ENCODE assay signal across 8 cellular contexts in the genomic region with DNA sequence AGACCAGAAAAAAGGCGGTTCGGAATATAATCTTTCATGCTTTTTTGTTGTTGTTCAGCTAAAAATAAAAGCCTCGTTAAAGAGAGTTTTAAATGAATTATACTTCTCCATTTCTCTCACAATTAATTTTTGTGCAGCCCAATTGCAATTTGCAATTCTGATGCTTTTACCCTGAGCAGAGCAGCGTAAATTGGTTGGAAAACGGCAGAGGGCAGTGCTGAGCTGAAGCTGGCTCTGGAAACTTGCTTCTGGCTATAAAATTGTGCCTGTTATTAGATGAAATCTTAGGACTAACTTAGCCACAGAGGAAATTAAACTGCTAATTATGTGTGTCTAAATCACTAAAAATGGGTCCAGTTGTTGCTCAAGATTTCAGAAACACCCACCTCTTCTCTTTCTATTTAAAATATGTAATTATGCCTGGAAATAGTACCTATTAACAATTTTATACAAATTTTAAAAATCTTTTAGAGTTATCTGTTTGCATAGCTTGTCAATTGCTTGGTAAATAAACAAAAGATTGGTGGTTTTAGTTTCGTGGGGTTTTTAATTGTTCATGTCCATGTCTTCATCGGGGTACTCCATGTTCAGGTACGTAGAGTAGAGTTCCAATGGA.
DNase-seq lines count a peak whose midpoint lies in the region; ATAC-seq and TF ChIP-seq lines count a peak whose summit lies in the region.

No MANE protein-coding gene starts in this region.

- POLR2A ChIA-PET in GM10248 (lab: Yijun Ruan, JAX), result no interaction called here

- H3K4me3 ChIP-seq in epithelial cell of esophagus (ENCODE audit: low read length), result no peak overlapping the region

- ATAC-seq in HG03457 (IDR thresholded peaks at IDR 0.05; ENCODE audit: unreplicated experiment) (no peak), GM21737 (IDR thresholded peaks at IDR 0.05; ENCODE audit: unreplicated experiment) (no peak)

- DNase-seq in GM10248 (ENCODE audit: extremely low spot score), result no peak
- peak; percentile 36 for DNase-seq in LoVo (ENCODE audit: low spot score)
- peak; percentile 2 for DNase-seq in SKM-1 (lab: John Stamatoyannopoulos, UW; ENCODE audit: unreplicated experiment)
- DNase-seq in epithelial cell of esophagus (ENCODE audit: low read depth), result peak; percentile 58
- peak; percentile 27 for DNase-seq in middle frontal gyrus (ENCODE audit: extremely low spot score, low spot score)
- no peak for DNase-seq in GM19240 (ENCODE audit: insufficient read length, low spot score)

- CTCF ChIA-PET in GM10248 (lab: Yijun Ruan, JAX), result interaction anchor here (0.7 to 1.3 kb wide), 2 partner anchors 12 to 22 kb away, joined by 3 read pairs; no protein-coding TSS in a partner anchor

- TF ChIP-seq CTCF in GM10248 (IDR thresholded peaks at IDR 0.05; ENCODE audit: control extremely low read depth, extremely low read depth, low read depth, missing control alignments) (peak; percentile 52), epithelial cell of esophagus (IDR thresholded peaks at IDR 0.05; ENCODE audit: insufficient read depth, low read depth, low read length, missing control alignments) (peak; percentile 96)

Comparison
In these comparisons a context has a peak if more than half of its experiments do, and no peak if none do; other contexts are left out.
1. DNase-seq: peak in LoVo (single experiment), SKM-1 (single experiment), epithelial cell of esophagus (single experiment) and middle frontal gyrus (single experiment); none in GM10248 (single experiment) and GM19240 (single experiment).